In the genomic region with DNA sequence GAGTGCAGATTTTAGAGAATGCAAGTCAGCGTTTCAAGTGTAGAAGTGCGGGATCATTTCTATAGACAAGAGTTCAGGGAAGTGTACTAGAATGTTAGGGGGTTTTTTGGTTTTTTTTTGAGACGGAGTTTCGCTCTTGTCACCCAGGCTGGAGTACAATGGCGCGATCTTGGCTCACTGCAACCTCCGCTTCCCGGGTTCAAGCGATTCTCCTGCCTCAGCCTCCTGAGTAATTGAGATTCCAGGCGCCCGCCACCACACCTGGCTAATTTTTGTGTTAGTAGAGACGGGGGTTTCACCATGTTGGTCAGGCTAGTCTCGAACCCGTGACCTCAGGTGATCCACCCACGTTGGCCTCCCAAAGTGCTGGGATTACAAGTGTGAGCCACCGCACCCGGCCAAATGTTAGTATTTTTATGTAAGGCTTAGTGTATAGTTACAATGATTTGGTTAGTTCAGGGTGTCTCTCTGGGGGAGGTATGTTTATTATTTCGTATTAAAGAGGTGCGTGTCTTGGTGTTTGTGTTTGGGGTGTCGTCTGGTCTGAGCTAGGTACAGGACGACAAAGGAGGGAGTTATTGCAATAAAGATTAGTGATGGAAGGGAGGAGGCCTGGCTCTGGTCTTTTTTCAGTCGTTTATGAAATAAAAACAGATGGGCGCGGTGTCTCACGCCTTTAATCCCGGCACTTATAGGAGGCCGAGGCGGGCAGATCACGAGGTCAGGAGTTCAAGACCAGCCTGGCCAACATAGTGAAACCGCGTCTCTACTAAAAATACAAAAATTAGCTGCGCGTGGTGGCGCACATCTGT, we compare ENCODE assay signal across 8 cellular contexts. TPM values are rescaled to one million over a fixed set of nuclear protein-coding genes. Genes with fewer than 3 reads are reported as not detected.
DNase-seq lines count a peak whose midpoint lies in the region; ATAC-seq, FAIRE-seq and TF ChIP-seq lines count a peak whose summit lies in the region.
"Not testable (repeated sequence)": the region's sequence is repeated elsewhere in the genome, so short reads cannot be mapped to it uniquely, and the experiment has no call there.

No MANE protein-coding gene starts in this region.

- WGBS in HepG2 (ENCODE audit: low lambda C conversion rate): under 1% methylated on average over 34 of the region's 34 CpGs

- not testable (repeated sequence) for TF ChIP-seq EP300 in HepG2 (IDR thresholded peaks at IDR 0.05; ENCODE audit: low read depth in 2 of 2, low read length in 2 of 2); HepG2 (CRISPR knock-in tag; IDR thresholded peaks at IDR 0.05; ENCODE audit: borderline replicate concordance)

- not testable (repeated sequence) for DNase-seq in RWPE2 (ENCODE audit: low spot score); epithelial cell of esophagus (ENCODE audit: low read depth); HepG2 (ENCODE audit: low spot score); retinal pigment epithelial cell (ENCODE audit: low read depth); uterus

- H3K36me3 Mint-ChIP-seq in activated naive CD4-positive, alpha-beta T cell treated with anti-CD3 and anti-CD28 coated beads, Interleukin-2, amount 50 U/mL, for 24 hours: not testable (repeated sequence)

- CTCF ChIA-PET in HepG2 (lab: Yijun Ruan, JAX; ENCODE audit: low intra/inter-chr PET ratio, low total read pairs): not testable (repeated sequence)

- intact Hi-C loops in HepG2 (cut with micrococcal nuclease; ENCODE audit: unreplicated experiment): loop anchor here (2.0 to 5.0 kb wide), 2 partner anchors 13 to 752 kb away; partner anchors contain the start of gene IMP4
- intact Hi-C loops in uterus (cut with DNase I; ENCODE audit: low total_unique reads): not testable (repeated sequence)

- H3K9me3 Mint-ChIP-seq in activated naive CD4-positive, alpha-beta T cell treated with anti-CD3 and anti-CD28 coated beads, Interleukin-2, amount 50 U/mL, for 24 hours: not testable (repeated sequence)

- peaks cover 34% of the 10 kb centered on the region for H3K79me2 ChIP-seq in HepG2 (ENCODE audit: insufficient read depth, low read length)

- H3K4me2 ChIP-seq in HepG2 (ENCODE audit: low read depth, low read length): peak overlapping the region; percentile 84

- not testable (repeated sequence) for TF ChIP-seq RAD21 in HepG2 (CRISPR knock-in tag; IDR thresholded peaks at IDR 0.05)

- not testable (repeated sequence) for TF ChIP-seq CTCF in RWPE2 (IDR thresholded peaks at IDR 0.05; ENCODE audit: poor library complexity, severe bottlenecking); epithelial cell of esophagus (IDR thresholded peaks at IDR 0.05; ENCODE audit: insufficient read depth, low read depth, low read length, missing control alignments); retinal pigment epithelial cell (conservative IDR thresholded peaks at IDR 0.05; ENCODE audit: low read depth, low read length); uterus (IDR thresholded peaks at IDR 0.05)
- TF ChIP-seq CTCF in HepG2 (CRISPR knock-in tag; IDR thresholded peaks at IDR 0.05): peak; percentile 14; the same call in 1 of the 2 replicates

- H3K36me3 ChIP-seq in RWPE2 (ENCODE audit: low read depth): peaks cover 16% of the 10 kb centered on the region
- H3K36me3 ChIP-seq in HepG2 (replicated peaks in 1 of 2; ENCODE audit: control insufficient read depth in 1 of 2, insufficient read depth in 2 of 2, low read length in 2 of 2); uterus: not testable (repeated sequence)

- peaks cover 24% of the 10 kb centered on the region for H3K4me1 Mint-ChIP-seq in activated naive CD4-positive, alpha-beta T cell treated with anti-CD3 and anti-CD28 coated beads, Interleukin-2, amount 50 U/mL, for 24 hours

- H3K27ac ChIP-seq in RWPE2 (ENCODE audit: poor library complexity, severe bottlenecking) (peak overlapping the region; percentile 74), HepG2 (ENCODE audit: extremely low read length, insufficient read depth, low read length) (peak overlapping the region; percentile 97), uterus (peak overlapping the region; percentile 93 to 96)

- POLR2A ChIA-PET in HepG2 (lab: Yijun Ruan, JAX): interaction anchor here (0.7 to 4.8 kb wide), 14 partner anchors 10 to 708 kb away, joined by 3 to 132 read pairs (median 3); partner anchors contain the start of gene PLEKHB2

- not testable (repeated sequence) for H2AFZ ChIP-seq in HepG2 (ENCODE audit: low read length)

- peak overlapping the region; percentile 91 for H3K4me3 Mint-ChIP-seq in activated naive CD4-positive, alpha-beta T cell treated with anti-CD3 and anti-CD28 coated beads, Interleukin-2, amount 50 U/mL, for 24 hours

- not testable (repeated sequence) for TF ChIP-seq POLR2A in HepG2 (IDR thresholded peaks at IDR 0.05; ENCODE audit: insufficient read depth in 1 of 2, low read depth in 2 of 2, low read length in 2 of 2); uterus (IDR thresholded peaks at IDR 0.05)

- not testable (repeated sequence) for H3K27me3 ChIP-seq in RWPE2 (ENCODE audit: insufficient read depth, poor library complexity, severe bottlenecking); HepG2 (ENCODE audit: control insufficient read depth in 1 of 2, insufficient read depth in 2 of 2, low read length in 2 of 2); uterus

- H3K27ac Mint-ChIP-seq in activated naive CD4-positive, alpha-beta T cell treated with anti-CD3 and anti-CD28 coated beads, Interleukin-2, amount 50 U/mL, for 24 hours: peak overlapping the region; percentile 90

- not testable (repeated sequence) for FAIRE-seq in HepG2 (lab: Jason Lieb, UNC)

- not testable (repeated sequence) for H3K9me3 ChIP-seq in RWPE2 (ENCODE audit: severe bottlenecking); HepG2 (ENCODE audit: low read length); uterus

- peak overlapping the region; percentile 99 for H3K9ac ChIP-seq in HepG2 (ENCODE audit: insufficient read depth, low read depth, low read length)

- in situ Hi-C loops in HepG2 (cut with HindIII; ENCODE audit: extremely low pct_ligation_motif_present, low pct_unique_long_range_greater_than_20kb): not testable (repeated sequence)

- peak overlapping the region; percentile 95 for H3K4me3 ChIP-seq in RWPE2 (ENCODE audit: severe bottlenecking)
- peak overlapping the region; percentile 73 for H3K4me3 ChIP-seq in epithelial cell of esophagus (ENCODE audit: low read length)
- H3K4me3 ChIP-seq in HepG2 (replicated peaks in 1 of 3; ENCODE audit: insufficient read depth in 1 of 3, low read depth in 2 of 3, low read length in 3 of 3): peak overlapping the region; percentile 68 to 90 (median 79)
- peak overlapping the region; percentile 75 for H3K4me3 ChIP-seq in retinal pigment epithelial cell (ENCODE audit: low read length)
- H3K4me3 ChIP-seq in uterus: peak overlapping the region; percentile 55 to 66

- not testable (repeated sequence) for H3K27me3 Mint-ChIP-seq in activated naive CD4-positive, alpha-beta T cell treated with anti-CD3 and anti-CD28 coated beads, Interleukin-2, amount 50 U/mL, for 24 hours

- not testable (repeated sequence) for H4K20me1 ChIP-seq in HepG2 (ENCODE audit: insufficient read depth, low read length)

- TSS peak; percentile 94 for BruUV-seq in HepG2 (replicated peaks; lab: Mats Ljungman, UMichigan)

- H3K4me1 ChIP-seq in RWPE2 (ENCODE audit: insufficient read depth, poor library complexity, severe bottlenecking); uterus: not testable (repeated sequence)
- peaks cover 36% of the 10 kb centered on the region for H3K4me1 ChIP-seq in HepG2 (ENCODE audit: insufficient read depth, low read length)

- ATAC-seq in GM18498 (IDR thresholded peaks at IDR 0.05; ENCODE audit: unreplicated experiment): peak; percentile 6
- peak; percentile 3 for ATAC-seq in HG03064 (IDR thresholded peaks at IDR 0.05; ENCODE audit: low read depth, unreplicated experiment)
- ATAC-seq in RWPE2 (ENCODE audit: low read depth); HepG2: not testable (repeated sequence)

RNA-seq across cellular contexts. Expression of gene FAM168B, which starts 0.8 kb away (rescaled TPM):
- total RNA-seq in HepG2 (2016; rRNA removed; fragmentation: Illumina TruSeq; extraction: Trizol) (63.7 and 64.5 TPM in 2 replicates), uterus (100 to 1,000 TPM in 3 of 4 donors, 10 to 100 TPM in 1; 50.0 to 194 (median 104) TPM)
- total RNA-seq in HepG2 (2016; cell fraction: cytosol; rRNA removed; fragmentation: Illumina TruSeq; extraction: Trizol; ENCODE audit: low read depth): 5.2 and 5.9 TPM in 2 replicates
- total RNA-seq in HepG2 (2016; cell fraction: insoluble cytoplasmic fraction; rRNA removed; fragmentation: Illumina TruSeq; extraction: Trizol): 54.8 and 65.4 TPM in 2 replicates
- total RNA-seq in HepG2 (2016; cell fraction: membrane; rRNA removed; fragmentation: Illumina TruSeq; extraction: Trizol): 19.1 and 22.7 TPM in 2 replicates
- total RNA-seq in HepG2 (2016; cell fraction: nucleus; rRNA removed; fragmentation: Illumina TruSeq; extraction: Trizol): 38.5 and 42.2 TPM in 2 replicates
- 113 and 127 TPM in 2 replicates for polyA plus RNA-seq in HepG2 (2011; rRNA removed)
- 82.0 and 115 TPM in 2 replicates for polyA plus RNA-seq in HepG2 (2011; cell fraction: cytosol; rRNA removed)
- polyA plus RNA-seq in HepG2 (2011; cell fraction: nucleus; rRNA removed): 115 and 127 TPM in 2 replicates
- polyA plus RNA-seq in HepG2 (2012): 63.9 and 65.2 TPM in 2 replicates
- 3.6 and 4.4 TPM in 2 replicates for polyA plus RNA-seq in HepG2 (2016; cell fraction: cytosol; fragmentation: Illumina TruSeq; extraction: Trizol; ENCODE audit: low read depth)
- polyA plus RNA-seq in HepG2 (2016; cell fraction: insoluble cytoplasmic fraction; fragmentation: Illumina TruSeq; extraction: Trizol; ENCODE audit: low read depth): 63.7 and 70.4 TPM in 2 replicates
- 10.7 and 10.9 TPM in 2 replicates for polyA plus RNA-seq in HepG2 (2016; cell fraction: membrane; fragmentation: Illumina TruSeq; extraction: Trizol; ENCODE audit: low read depth)
- polyA plus RNA-seq in HepG2 (2016; cell fraction: nucleus; fragmentation: Illumina TruSeq; extraction: Trizol; ENCODE audit: insufficient read depth, low read depth): 58.6 and 63.4 TPM in 2 replicates
- 146 and 269 TPM in 2 replicates for polyA minus RNA-seq in HepG2 (2011; rRNA and poly(A)+ RNA removed; ENCODE audit: low replicate concordance)
- polyA minus RNA-seq in HepG2 (2011; cell fraction: cytosol; rRNA and poly(A)+ RNA removed): 63.9 and 69.7 TPM in 2 replicates
- 31.0 and 31.8 TPM in 2 replicates for polyA minus RNA-seq in HepG2 (2011; cell fraction: nucleus; rRNA and poly(A)+ RNA removed)

RNA-seq across cellular contexts. Expression of gene PLEKHB2, which starts 11.1 kb away (rescaled TPM):
- 78.9 and 110 TPM in 2 replicates for total RNA-seq in HepG2 (2016; rRNA removed; fragmentation: Illumina TruSeq; extraction: Trizol)
- total RNA-seq in HepG2 (2016; cell fraction: cytosol; rRNA removed; fragmentation: Illumina TruSeq; extraction: Trizol; ENCODE audit: low read depth): 5.7 and 5.8 TPM in 2 replicates
- total RNA-seq in HepG2 (2016; cell fraction: insoluble cytoplasmic fraction; rRNA removed; fragmentation: Illumina TruSeq; extraction: Trizol): 79.4 and 115 TPM in 2 replicates
- 23.2 and 24.7 TPM in 2 replicates for total RNA-seq in HepG2 (2016; cell fraction: membrane; rRNA removed; fragmentation: Illumina TruSeq; extraction: Trizol)
- total RNA-seq in HepG2 (2016; cell fraction: nucleus; rRNA removed; fragmentation: Illumina TruSeq; extraction: Trizol): 42.5 and 48.0 TPM in 2 replicates
- polyA plus RNA-seq in HepG2 (2011; rRNA removed): 61.5 and 73.0 TPM in 2 replicates
- 65.3 and 72.4 TPM in 2 replicates for polyA plus RNA-seq in HepG2 (2011; cell fraction: cytosol; rRNA removed)
- polyA plus RNA-seq in HepG2 (2011; cell fraction: nucleus; rRNA removed): 45.0 and 54.5 TPM in 2 replicates
- polyA plus RNA-seq in HepG2 (2012): 45.1 and 56.7 TPM in 2 replicates
- 3.1 TPM in 2 replicates for polyA plus RNA-seq in HepG2 (2016; cell fraction: cytosol; fragmentation: Illumina TruSeq; extraction: Trizol; ENCODE audit: low read depth)
- polyA plus RNA-seq in HepG2 (2016; cell fraction: insoluble cytoplasmic fraction; fragmentation: Illumina TruSeq; extraction: Trizol; ENCODE audit: low read depth): 88.2 and 92.6 TPM in 2 replicates
- 9.5 and 11.4 TPM in 2 replicates for polyA plus RNA-seq in HepG2 (2016; cell fraction: membrane; fragmentation: Illumina TruSeq; extraction: Trizol; ENCODE audit: low read depth)
- polyA plus RNA-seq in HepG2 (2016; cell fraction: nucleus; fragmentation: Illumina TruSeq; extraction: Trizol; ENCODE audit: insufficient read depth, low read depth): 55.3 and 58.5 TPM in 2 replicates
- polyA minus RNA-seq in HepG2 (2011; rRNA and poly(A)+ RNA removed; ENCODE audit: low replicate concordance): 79.4 and 118 TPM in 2 replicates
- polyA minus RNA-seq in HepG2 (2011; cell fraction: cytosol; rRNA and poly(A)+ RNA removed): 62.2 and 79.1 TPM in 2 replicates
- 51.4 and 56.7 TPM in 2 replicates for polyA minus RNA-seq in HepG2 (2011; cell fraction: nucleus; rRNA and poly(A)+ RNA removed)
- total RNA-seq in uterus: 10 to 100 TPM; 11.8 to 58.9 (median 17.9) TPM
